In genomic region chr13:84137292-84137691, GRCh38 we compare ENCODE assay signal across 9 cellular contexts.
A peak's percentile ranks its signal among the peaks of the same experiment; 100 is the strongest.
DNase-seq lines count a peak whose midpoint lies in the region; ATAC-seq and TF ChIP-seq lines count a peak whose summit lies in the region.
"Had no signal": no experiment of that assay in that cellular context is flagged by ENCODE, and none has a peak within 500 bp of the region (broad histone marks: within the 10 kb centered on the region; RNA-seq: fewer than 3 reads in every experiment).

No MANE protein-coding gene starts in this region.

- H3K36me3 ChIP-seq in WERI-Rb-1: no peaks in the 10 kb centered on the region

- peak overlapping the region; percentile 88 for H3K27ac Mint-ChIP-seq in activated CD8-positive, alpha-beta memory T cell treated with anti-CD3 and anti-CD28 coated beads, Interleukin-2, amount 10 ng/mL, durations not matched to agents 7 days and 5 days
- H3K27ac Mint-ChIP-seq in activated CD4-positive, alpha-beta T cell treated with anti-CD3 and anti-CD28 coated beads for 36 hours: peak overlapping the region; percentile 1

- TF ChIP-seq CTCF in GM13976 (IDR thresholded peaks at IDR 0.05; ENCODE audit: borderline replicate concordance, control extremely low read depth, extremely low read depth, insufficient read depth, missing control alignments) (no peak), WERI-Rb-1 (IDR thresholded peaks at IDR 0.05; ENCODE audit: low read depth, low read length) (no peak)

- peak; percentile 88 for DNase-seq in activated CD8-positive, alpha-beta memory T cell treated with anti-CD3 and anti-CD28 coated beads, Interleukin-2, amount 10 ng/mL, durations not matched to agents 7 days and 5 days
- DNase-seq in activated CD8-positive, alpha-beta memory T cell treated with anti-CD3 and anti-CD28 coated beads, Interleukin-2, amount 50 U/mL, for 48 hours: no peak
- DNase-seq in activated CD4-positive, alpha-beta T cell treated with anti-CD3 and anti-CD28 coated beads for 36 hours: peak; percentile 74
- peak; percentile 7 for DNase-seq in medulla oblongata (ENCODE audit: extremely low spot score)
- DNase-seq in GM13976 (ENCODE audit: low spot score): no peak
- no peak for DNase-seq in WERI-Rb-1
- no peak for DNase-seq in middle frontal gyrus (ENCODE audit: extremely low spot score, low spot score)

- intact Hi-C loops in activated CD4-positive, alpha-beta T cell treated with anti-CD3 and anti-CD28 coated beads for 36 hours (cut with DNase I, micrococcal nuclease): loop anchor here in 1 of 2 experiments (5.0 kb wide), 1 partner anchor 260 kb away; no protein-coding TSS in a partner anchor

- peak; percentile 98 for ATAC-seq in activated CD8-positive, alpha-beta memory T cell treated with anti-CD3 and anti-CD28 coated beads, Interleukin-2, amount 10 ng/mL, durations not matched to agents 7 days and 5 days
- ATAC-seq in HG03432 (IDR thresholded peaks at IDR 0.05; ENCODE audit: unreplicated experiment): peak; percentile 99
- peak; percentile 99 for ATAC-seq in activated CD4-positive, alpha-beta T cell treated with anti-CD3 and anti-CD28 coated beads for 36 hours

- H3K4me3 ChIP-seq in WERI-Rb-1 (ENCODE audit: low read depth, low read length): no peak overlapping the region

- CTCF ChIA-PET in activated CD8-positive, alpha-beta memory T cell treated with anti-CD3 and anti-CD28 coated beads, Interleukin-2, amount 10 ng/mL, durations not matched to agents 7 days and 5 days (lab: Charles Lee): no interaction called here
- CTCF ChIA-PET in activated CD4-positive, alpha-beta T cell treated with anti-CD3 and anti-CD28 coated beads for 36 hours (lab: Charles Lee): interaction anchor here (0.6 kb wide), 1 partner anchor 159 kb away, joined by 3 read pairs; no protein-coding TSS in a partner anchor

- H3K36me3 Mint-ChIP-seq in activated CD8-positive, alpha-beta memory T cell treated with anti-CD3 and anti-CD28 coated beads, Interleukin-2, amount 10 ng/mL, durations not matched to agents 7 days and 5 days: no peaks in the 10 kb centered on the region
- H3K36me3 Mint-ChIP-seq in activated CD4-positive, alpha-beta T cell treated with anti-CD3 and anti-CD28 coated beads for 36 hours (ENCODE audit: low read depth): no peaks in the 10 kb centered on the region

- in situ Hi-C loops in GM13976 (cut with MboI; ENCODE audit: low sequenced_read_pairs, unreplicated experiment): no loop called here

- peak overlapping the region; percentile 62 for H3K4me3 Mint-ChIP-seq in activated CD8-positive, alpha-beta memory T cell treated with anti-CD3 and anti-CD28 coated beads, Interleukin-2, amount 10 ng/mL, durations not matched to agents 7 days and 5 days
- no peak overlapping the region for H3K4me3 Mint-ChIP-seq in activated CD4-positive, alpha-beta T cell treated with anti-CD3 and anti-CD28 coated beads for 36 hours

- no peaks in the 10 kb centered on the region for H3K27me3 ChIP-seq in WERI-Rb-1 (ENCODE audit: insufficient read depth, low read depth, severe bottlenecking)

- H3K27ac ChIP-seq in WERI-Rb-1: no peak overlapping the region
- H3K27ac ChIP-seq: parathyroid adenoma had no signal

- peaks cover 19% of the 10 kb centered on the region for H3K4me1 Mint-ChIP-seq in activated CD8-positive, alpha-beta memory T cell treated with anti-CD3 and anti-CD28 coated beads, Interleukin-2, amount 10 ng/mL, durations not matched to agents 7 days and 5 days
- peaks cover 18% of the 10 kb centered on the region for H3K4me1 Mint-ChIP-seq in activated CD4-positive, alpha-beta T cell treated with anti-CD3 and anti-CD28 coated beads for 36 hours

- POLR2A ChIA-PET in activated CD4-positive, alpha-beta T cell treated with anti-CD3 and anti-CD28 coated beads for 36 hours (lab: Charles Lee): interaction anchor here (0.5 to 0.6 kb wide), 2 partner anchors 98 to 104 kb away, joined by 3 to 5 read pairs; no protein-coding TSS in a partner anchor

- H3K9me3 Mint-ChIP-seq in activated CD8-positive, alpha-beta memory T cell treated with anti-CD3 and anti-CD28 coated beads, Interleukin-2, amount 10 ng/mL, durations not matched to agents 7 days and 5 days (ENCODE audit: low read depth): peaks cover 1% of the 10 kb centered on the region
- H3K9me3 Mint-ChIP-seq in activated CD4-positive, alpha-beta T cell treated with anti-CD3 and anti-CD28 coated beads for 36 hours (ENCODE audit: low read depth): no peaks in the 10 kb centered on the region

- no peaks in the 10 kb centered on the region for H3K27me3 Mint-ChIP-seq in activated CD8-positive, alpha-beta memory T cell treated with anti-CD3 and anti-CD28 coated beads, Interleukin-2, amount 10 ng/mL, durations not matched to agents 7 days and 5 days
- H3K27me3 Mint-ChIP-seq in activated CD4-positive, alpha-beta T cell treated with anti-CD3 and anti-CD28 coated beads for 36 hours: no peaks in the 10 kb centered on the region

- H3K9me3 ChIP-seq in WERI-Rb-1 (ENCODE audit: severe bottlenecking): no peaks in the 10 kb centered on the region

Comparison
In these comparisons a context has a peak if more than half of its experiments do, and no peak if none do; other contexts are left out.
1. DNase-seq: peak in activated CD8-positive, alpha-beta memory T cell treated with anti-CD3 and anti-CD28 coated beads, Interleukin-2, amount 10 ng/mL, durations not matched to agents 7 days and 5 days (single experiment), activated CD4-positive, alpha-beta T cell treated with anti-CD3 and anti-CD28 coated beads for 36 hours (single experiment) and medulla oblongata (single experiment); none in activated CD8-positive, alpha-beta memory T cell treated with anti-CD3 and anti-CD28 coated beads, Interleukin-2, amount 50 U/mL, for 48 hours (single experiment), GM13976 (single experiment), WERI-Rb-1 (single experiment) and middle frontal gyrus (single experiment).
2. Peak in every context shown above with its lines, with median percentiles within 50 percentile points of each other: ATAC-seq.